Comparison of ENCODE assay signal across 8 cellular contexts in the genomic region with DNA sequence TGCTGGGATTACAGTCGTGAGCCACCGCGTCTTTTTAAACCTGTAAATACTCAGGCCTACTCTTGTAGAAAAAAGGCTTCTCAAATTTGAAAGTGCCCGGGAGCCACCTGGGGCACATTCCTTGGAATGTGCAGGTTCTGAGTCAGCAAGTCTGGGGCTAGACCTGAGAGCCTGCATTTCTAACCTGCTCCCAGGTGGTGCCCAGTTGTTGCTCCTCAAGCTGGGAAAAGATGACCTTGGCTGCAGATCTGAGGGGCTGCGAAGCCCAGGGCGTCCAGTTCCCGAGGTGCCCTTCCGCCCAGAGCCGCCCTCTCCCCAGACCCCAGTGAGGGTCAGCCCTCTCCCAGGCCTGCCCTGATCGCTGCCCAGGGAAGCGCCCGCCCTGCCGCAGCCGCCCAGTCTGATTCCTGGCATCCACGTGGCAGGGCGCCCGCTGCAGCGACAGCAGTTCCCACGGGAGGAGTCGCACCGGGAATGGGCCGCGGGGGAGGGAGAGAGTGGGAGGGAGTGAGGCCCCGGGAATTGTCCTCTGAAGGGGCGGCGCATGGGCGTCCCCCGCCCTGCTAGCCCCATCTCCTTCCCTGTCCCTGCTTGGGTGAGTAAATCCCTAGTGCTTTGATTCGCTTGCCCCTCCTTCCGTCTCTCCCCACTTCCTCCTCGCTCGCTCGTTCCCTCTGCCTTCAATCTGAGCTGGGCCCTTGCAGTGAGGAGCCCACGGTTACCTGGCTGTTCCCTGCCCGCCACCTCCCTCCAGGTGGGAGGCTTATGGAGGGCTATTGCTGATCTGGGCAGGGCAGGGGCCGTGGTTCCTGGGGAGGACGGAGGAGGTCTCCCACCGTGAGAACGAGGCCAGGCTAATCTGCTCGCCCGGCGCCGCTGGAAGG. TPM values are rescaled to one million over a fixed set of nuclear protein-coding genes. Genes with fewer than 3 reads are reported as not detected.
DNase-seq lines count a peak whose midpoint lies in the region; ATAC-seq, FAIRE-seq and TF ChIP-seq lines count a peak whose summit lies in the region.

No MANE protein-coding gene starts in this region.

- H3K23ac ChIP-seq in mesenchymal stem cell (ENCODE audit: low read length in 2 of 2), result no peak overlapping the region

- H3K79me1 ChIP-seq in mesenchymal stem cell (replicated peaks; ENCODE audit: low read length, poor library complexity, severe bottlenecking), result no peaks in the 10 kb centered on the region

- TF ChIP-seq CTCF in BE2C (IDR thresholded peaks at IDR 0.05; ENCODE audit: low read depth, low read length), result no peak
- no peak for TF ChIP-seq CTCF in endothelial cell of umbilical vein (IDR thresholded peaks at IDR 0.05; ENCODE audit: extremely low read depth in 1 of 2, insufficient read depth in 1 of 2, low read depth in 1 of 2, low read length in 2 of 2)

- peak; percentile 75 for FAIRE-seq in endothelial cell of umbilical vein (lab: Jason Lieb, UNC)

- H4K8ac ChIP-seq in mesenchymal stem cell (ENCODE audit: low read length), result peak overlapping the region; percentile 94

- dilution Hi-C loops in endothelial cell of umbilical vein (cut with MboI; ENCODE audit: extremely low pct_ligation_motif_present, low sequenced_read_pairs), result loop anchor here (25.0 kb wide), 1 partner anchor 206 kb away; the partner anchor contains the start of gene WDTC1

- intact Hi-C loops in endothelial cell of umbilical vein (cut with micrococcal nuclease), result loop anchor here (1.0 to 2.0 kb wide), 2 partner anchors 19 to 34 kb away; partner anchors contain the start of gene TENT5B

- CTCF ChIA-PET in endothelial cell of umbilical vein (lab: Charles Lee), result interaction anchor here (0.7 to 6.6 kb wide), 5 partner anchors 12 to 34 kb away, joined by 3 to 53 read pairs (median 5); partner anchors contain the start of gene TENT5B

- no peaks in the 10 kb centered on the region for H3K79me2 ChIP-seq in endothelial cell of umbilical vein (ENCODE audit: control insufficient read depth, insufficient read depth, low read length)

- H3K36me3 ChIP-seq in BE2C, result no peaks in the 10 kb centered on the region
- no peaks in the 10 kb centered on the region for H3K36me3 ChIP-seq in endothelial cell of umbilical vein (ENCODE audit: control insufficient read depth in 2 of 2, extremely low read depth in 1 of 2, insufficient read depth in 2 of 2, low read length in 2 of 2)
- H3K36me3 ChIP-seq in mesenchymal stem cell (ENCODE audit: control insufficient read depth in 1 of 2, insufficient read depth in 2 of 2, low read depth in 1 of 2, low read length in 2 of 2), result no peaks in the 10 kb centered on the region

- WGBS in mesenchymal stem cell, result 43% methylated on average over 26 of the region's 43 CpGs

- H4K91ac ChIP-seq in mesenchymal stem cell (ENCODE audit: low read length), result peak overlapping the region; percentile 48

- H3K27ac ChIP-seq in endothelial cell of umbilical vein (ENCODE audit: insufficient read depth, low read depth, low read length) (no peak overlapping the region), mesenchymal stem cell (ENCODE audit: low read length, poor library complexity, severe bottlenecking) (no peak overlapping the region)

- H3K14ac ChIP-seq in mesenchymal stem cell (ENCODE audit: low read length in 2 of 2), result peak overlapping the region in 1 of 2 experiments; percentile 82

- H3K4me1 ChIP-seq in BE2C (no peaks in the 10 kb centered on the region), endothelial cell of umbilical vein (ENCODE audit: control insufficient read depth, extremely low read depth, insufficient read depth, low read length) (peaks cover 20% of the 10 kb centered on the region), mesenchymal stem cell (ENCODE audit: control insufficient read depth, insufficient read depth, low read depth, low read length) (peaks cover 15% of the 10 kb centered on the region)

- no peaks in the 10 kb centered on the region for H3K9me3 ChIP-seq in BE2C
- no peaks in the 10 kb centered on the region for H3K9me3 ChIP-seq in endothelial cell of umbilical vein (replicated peaks; ENCODE audit: control insufficient read depth, insufficient read depth, low read length)
- H3K9me3 ChIP-seq in mesenchymal stem cell (ENCODE audit: control insufficient read depth, low read length), result no peaks in the 10 kb centered on the region

- H3K4me2 ChIP-seq in endothelial cell of umbilical vein (ENCODE audit: insufficient read depth, low read length) (peak overlapping the region; percentile 0), mesenchymal stem cell (ENCODE audit: low read length, poor library complexity, severe bottlenecking) (peak overlapping the region; percentile 69)

- no peaks in the 10 kb centered on the region for H3K9me1 ChIP-seq in endothelial cell of umbilical vein (replicated peaks; ENCODE audit: control insufficient read depth, extremely low read depth, insufficient read depth, low read length)

- H3K18ac ChIP-seq in mesenchymal stem cell (ENCODE audit: low read depth in 1 of 2, low read length in 2 of 2), result peak overlapping the region; percentile 14 to 91

- BruUV-seq in endothelial cell of umbilical vein (replicated peaks; lab: Mats Ljungman, UMichigan), result no TSS peak

- TF ChIP-seq POLR2A in endothelial cell of umbilical vein (IDR thresholded peaks at IDR 0.05; ENCODE audit: low read depth, low read length), result no peak

- peak overlapping the region; percentile 65 to 76 for H3K4ac ChIP-seq in mesenchymal stem cell (ENCODE audit: low read depth in 1 of 2, low read length in 2 of 2)

- no peaks in the 10 kb centered on the region for H4K20me1 ChIP-seq in endothelial cell of umbilical vein (replicated peaks; ENCODE audit: control insufficient read depth, extremely low read depth, insufficient read depth, low read length)

- POLR2A ChIA-PET in endothelial cell of umbilical vein (lab: Charles Lee), result no interaction called here

- H3K9ac ChIP-seq in endothelial cell of umbilical vein (replicated peaks; ENCODE audit: extremely low read depth, insufficient read depth, low read length), result peak overlapping the region; percentile 25
- H3K9ac ChIP-seq in mesenchymal stem cell (ENCODE audit: low read length), result peak overlapping the region; percentile 53

- no peak for ATAC-seq in GM18867 (IDR thresholded peaks at IDR 0.05; ENCODE audit: unreplicated experiment)
- ATAC-seq in HG03108 (IDR thresholded peaks at IDR 0.05; ENCODE audit: unreplicated experiment), result no peak

- H2AFZ ChIP-seq in endothelial cell of umbilical vein (ENCODE audit: low read depth, low read length), result peak overlapping the region; percentile 82
- H2AFZ ChIP-seq in mesenchymal stem cell (ENCODE audit: low read depth, low read length), result peak overlapping the region; percentile 68

- peak overlapping the region; percentile 64 for H2BK15ac ChIP-seq in mesenchymal stem cell (ENCODE audit: low read depth, poor library complexity, severe bottlenecking)

- H3K27me3 ChIP-seq in BE2C (no peaks in the 10 kb centered on the region), endothelial cell of umbilical vein (ENCODE audit: control insufficient read depth in 2 of 2, insufficient read depth in 2 of 2, low read length in 2 of 2) (peaks cover 0 to 2% of the 10 kb centered on the region in 2 experiments), mesenchymal stem cell (ENCODE audit: control insufficient read depth in 1 of 2, insufficient read depth in 1 of 2, low read length in 2 of 2) (no peaks in the 10 kb centered on the region)

- H2BK12ac ChIP-seq in mesenchymal stem cell (ENCODE audit: low read length in 2 of 2), result peak overlapping the region; percentile 34 to 85

- peak; percentile 45 for DNase-seq in BE2C
- peak; percentile 83 for DNase-seq in NCI-H2227 (lab: John Stamatoyannopoulos, UW; ENCODE audit: unreplicated experiment)
- DNase-seq in endothelial cell of umbilical vein (ENCODE audit: low read depth, low spot score), result peak; percentile 87
- DNase-seq in mesenchymal stem cell, result peak; percentile 71
- no peak for DNase-seq in NCI-H345 treated with DMSO at 0.1 percent for 48 hours (lab: John Stamatoyannopoulos, UW; ENCODE audit: unreplicated experiment)
- no peak for DNase-seq in activated T-cell treated with anti-CD3 and anti-CD28 coated beads for 4 hours

- H2BK120ac ChIP-seq in mesenchymal stem cell (ENCODE audit: low read depth, low read length), result peak overlapping the region; percentile 84

- H3K4me3 ChIP-seq in BE2C (ENCODE audit: low read depth, low read length) (peak overlapping the region; percentile 8; the same call in 1 of the 2 replicates), endothelial cell of umbilical vein (replicated peaks in 1 of 3; ENCODE audit: insufficient read depth in 1 of 3, low read depth in 1 of 3, low read length in 3 of 3) (peak overlapping the region in 1 of 3 experiments; percentile 23), mesenchymal stem cell (ENCODE audit: insufficient read depth in 1 of 2, low read depth in 1 of 2, low read length in 2 of 2) (peak overlapping the region; percentile 14 to 67)

- H2AK5ac ChIP-seq in mesenchymal stem cell (ENCODE audit: low read length, severe bottlenecking), result peak overlapping the region; percentile 61

- H2BK5ac ChIP-seq in mesenchymal stem cell (ENCODE audit: low read depth, low read length, poor library complexity, severe bottlenecking), result peak overlapping the region; percentile 54

RNA-seq across cellular contexts. Expression of gene TENT5B, which starts 18.8 kb away (rescaled TPM):
- 0.25 TPM for polyA plus RNA-seq in BE2C (2012; ENCODE audit: insufficient read depth, insufficient read length, low read depth)
- total RNA-seq in endothelial cell of umbilical vein, result 0.73 and 0.88 TPM in 2 replicates
- polyA plus RNA-seq in endothelial cell of umbilical vein, result 0.86 and 0.99 TPM in 2 replicates
- 0.44 and 0.63 TPM in 2 replicates for polyA plus RNA-seq in endothelial cell of umbilical vein (2011; cell fraction: cytosol; rRNA removed)
- 0.39 and 0.49 TPM in 2 replicates for polyA plus RNA-seq in endothelial cell of umbilical vein (2011; cell fraction: nucleus; rRNA removed)
- polyA plus RNA-seq in endothelial cell of umbilical vein (2012), result 0.37 and 0.95 TPM in 2 replicates
- polyA minus RNA-seq in endothelial cell of umbilical vein, result 0.53 and 0.72 TPM in 2 replicates
- 7.3 TPM for polyA minus RNA-seq in endothelial cell of umbilical vein (2011; cell fraction: cytosol; rRNA and poly(A)+ RNA removed)
- polyA minus RNA-seq in endothelial cell of umbilical vein (2011; cell fraction: nucleus; rRNA and poly(A)+ RNA removed), result 0.34 and 0.67 TPM in 2 replicates
- 3.1 TPM for polyA plus RNA-seq in mesenchymal stem cell (2013, experiment 1 of 2)
- 2.7 TPM for polyA plus RNA-seq in mesenchymal stem cell (2013, experiment 2 of 2)

RNA-seq across cellular contexts. Expression of gene TRNP1, which starts 38.0 kb away (rescaled TPM):
- 0.37 TPM for polyA plus RNA-seq in BE2C (2012; ENCODE audit: insufficient read depth, insufficient read length, low read depth)
- total RNA-seq in endothelial cell of umbilical vein, result 5.9 and 10.3 TPM in 2 replicates
- polyA plus RNA-seq in endothelial cell of umbilical vein, result 14.6 and 20.5 TPM in 2 replicates
- polyA plus RNA-seq in endothelial cell of umbilical vein (2011; cell fraction: cytosol; rRNA removed), result 10.3 and 14.2 TPM in 2 replicates
- 3.4 and 4.4 TPM in 2 replicates for polyA plus RNA-seq in endothelial cell of umbilical vein (2011; cell fraction: nucleus; rRNA removed)
- polyA plus RNA-seq in endothelial cell of umbilical vein (2012), result 14.4 and 19.8 TPM in 2 replicates
- polyA minus RNA-seq in endothelial cell of umbilical vein, result 6.2 and 6.4 TPM in 2 replicates
- polyA minus RNA-seq in endothelial cell of umbilical vein (2011; cell fraction: cytosol; rRNA and poly(A)+ RNA removed), result not detected
- polyA minus RNA-seq in endothelial cell of umbilical vein (2011; cell fraction: nucleus; rRNA and poly(A)+ RNA removed), result 1.6 and 2.0 TPM in 2 replicates
- polyA plus RNA-seq in mesenchymal stem cell (2013, experiment 1 of 2), result 65.7 TPM
- polyA plus RNA-seq in mesenchymal stem cell (2013, experiment 2 of 2), result 64.6 TPM

Comparison
In these comparisons a context has a peak if more than half of its experiments do, and no peak if none do; other contexts are left out.
1. DNase-seq: peak in BE2C (single experiment), NCI-H2227 (single experiment), endothelial cell of umbilical vein (single experiment) and mesenchymal stem cell (single experiment); none in NCI-H345 treated with DMSO at 0.1 percent for 48 hours (single experiment) and activated T-cell treated with anti-CD3 and anti-CD28 coated beads for 4 hours (single experiment).